Comparison of ENCODE assay signal across 17 cellular contexts in the genomic region with DNA sequence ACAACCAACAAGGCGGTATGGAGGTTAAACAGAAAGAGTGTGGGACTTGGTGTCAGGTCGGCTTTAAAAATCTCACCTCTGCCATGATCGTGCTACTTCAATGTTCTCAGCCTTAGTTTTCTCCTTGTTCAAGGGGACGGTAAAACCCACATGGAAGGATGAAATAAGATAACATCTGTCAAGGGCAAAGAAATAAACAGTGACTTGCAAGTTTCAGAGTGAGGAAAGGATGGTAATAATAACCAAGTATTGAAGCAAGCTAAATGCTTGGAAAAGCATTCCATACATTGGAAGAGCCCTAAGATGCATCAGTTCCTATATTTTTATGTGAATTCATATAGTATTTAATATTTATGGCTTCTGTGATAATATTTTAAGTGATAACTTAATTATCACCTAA.
"Had no signal": no experiment of that assay in that cellular context is flagged by ENCODE, and none has a peak within 500 bp of the region (broad histone marks: within the 10 kb centered on the region; RNA-seq: fewer than 3 reads in every experiment).

No MANE protein-coding gene starts in this region.

- H3K4me1 Mint-ChIP-seq: activated CD4-positive, alpha-beta T cell treated with anti-CD3 and anti-CD28 coated beads, Interleukin-2, amount 10 ng/mL, durations not matched to agents 24 days and 14 days; activated naive CD8-positive, alpha-beta T cell treated with anti-CD3 and anti-CD28 coated beads, Interleukin-2, amount 50 U/mL, for 24 hours; immature natural killer cell; naive B cell had no signal

- H3K27me3 ChIP-seq: ascending aorta, esophagus muscularis mucosa had no signal

- H3K9me3 ChIP-seq: ascending aorta, esophagus muscularis mucosa, mucosa of descending colon, prostate gland, tibial nerve had no signal

- H3K4me3 Mint-ChIP-seq: activated CD4-positive, alpha-beta T cell treated with anti-CD3 and anti-CD28 coated beads, Interleukin-2, amount 10 ng/mL, durations not matched to agents 24 days and 14 days; activated CD8-positive, alpha-beta T cell treated with anti-CD3 and anti-CD28 coated beads for 36 hours; activated naive CD8-positive, alpha-beta T cell treated with anti-CD3 and anti-CD28 coated beads, Interleukin-2, amount 50 U/mL, for 24 hours; immature natural killer cell; naive B cell; stimulated activated naive CD8-positive, alpha-beta T cell treated with anti-CD3 and anti-CD28 coated beads, Interleukin-15, Interleukin-2, amounts not matched to agents 100 ng/mL and 50 ng/mL, for 24 hours had no signal

- H3K4me3 ChIP-seq: ascending aorta, esophagus muscularis mucosa, mucosa of descending colon, prostate gland, skin epidermis, tibial nerve had no signal

- H3K27ac Mint-ChIP-seq: activated CD4-positive, alpha-beta T cell treated with anti-CD3 and anti-CD28 coated beads, Interleukin-2, amount 10 ng/mL, durations not matched to agents 24 days and 14 days; activated CD8-positive, alpha-beta T cell treated with anti-CD3 and anti-CD28 coated beads for 36 hours; activated naive CD8-positive, alpha-beta T cell treated with anti-CD3 and anti-CD28 coated beads, Interleukin-2, amount 50 U/mL, for 24 hours; activated T-helper 2 cell treated with anti-CD3 and anti-CD28 coated beads, Interferon-gamma antibody, Interleukin-2, Interleukin-4, amounts not matched to agents 10 μg/mL and 5 μg/mL and 100 μg/mL, durations not matched to agents 14 hours and 24 hours and 36 hours; immature natural killer cell; stimulated activated naive CD8-positive, alpha-beta T cell treated with anti-CD3 and anti-CD28 coated beads, Interleukin-15, Interleukin-2, amounts not matched to agents 100 ng/mL and 50 ng/mL, for 24 hours had no signal

- DNase-seq: activated CD4-positive, alpha-beta T cell treated with anti-CD3 and anti-CD28 coated beads, Interleukin-2, amount 10 ng/mL, durations not matched to agents 24 days and 14 days; activated CD8-positive, alpha-beta T cell treated with anti-CD3 and anti-CD28 coated beads for 36 hours; activated naive CD4-positive, alpha-beta T cell treated with Interleukin-2 at 50 U/mL for 16 hours; activated naive CD8-positive, alpha-beta T cell treated with anti-CD3 and anti-CD28 coated beads, Interleukin-2, amount 50 U/mL, for 24 hours; activated T-cell treated with anti-CD3 and anti-CD28 coated beads, Interleukin-2, amount 50 U/mL, for 1 hour; effector CD8-positive, alpha-beta T cell; immature natural killer cell; mucosa of descending colon; naive B cell; right cardiac atrium had no signal

- H3K36me3 ChIP-seq: ascending aorta, esophagus muscularis mucosa, prostate gland, tibial nerve had no signal

- H3K4me1 ChIP-seq: ascending aorta, esophagus muscularis mucosa, prostate gland had no signal

- H3K36me3 Mint-ChIP-seq: immature natural killer cell, naive B cell had no signal

- H3K9me3 Mint-ChIP-seq: activated CD4-positive, alpha-beta T cell treated with anti-CD3 and anti-CD28 coated beads, Interleukin-2, amount 10 ng/mL, durations not matched to agents 24 days and 14 days; activated CD8-positive, alpha-beta T cell treated with anti-CD3 and anti-CD28 coated beads for 36 hours; activated naive CD8-positive, alpha-beta T cell treated with anti-CD3 and anti-CD28 coated beads, Interleukin-2, amount 50 U/mL, for 24 hours; activated T-helper 2 cell treated with anti-CD3 and anti-CD28 coated beads, Interferon-gamma antibody, Interleukin-2, Interleukin-4, amounts not matched to agents 10 μg/mL and 5 μg/mL and 100 μg/mL, durations not matched to agents 14 hours and 24 hours and 36 hours; immature natural killer cell; naive B cell; stimulated activated naive CD8-positive, alpha-beta T cell treated with anti-CD3 and anti-CD28 coated beads, Interleukin-15, Interleukin-2, amounts not matched to agents 100 ng/mL and 50 ng/mL, for 24 hours had no signal

- H3K27ac ChIP-seq: ascending aorta, esophagus muscularis mucosa, prostate gland, skin epidermis, tibial nerve had no signal
